33 cellular contexts compared by ENCODE assay signal in the genomic region with DNA sequence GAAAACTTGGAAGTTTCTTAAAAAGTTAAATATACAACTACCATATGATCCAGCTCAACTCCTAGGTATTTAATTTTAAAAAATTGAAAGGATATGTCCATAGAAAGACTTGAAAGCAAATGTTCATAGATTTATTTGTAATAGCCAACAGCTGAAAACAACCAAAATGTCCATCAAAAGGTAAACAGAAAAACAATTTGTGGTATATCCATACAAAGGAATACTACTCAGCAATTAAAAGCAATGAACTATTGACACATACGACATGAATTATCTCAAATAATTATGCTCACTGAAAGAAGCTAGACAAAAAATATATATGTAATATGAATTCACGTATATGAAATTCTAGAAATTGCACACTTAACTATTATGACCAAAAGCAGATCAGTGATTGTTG.
DNase-seq lines count a peak whose midpoint lies in the region; ATAC-seq, FAIRE-seq and TF ChIP-seq lines count a peak whose summit lies in the region.
"Had no signal": no experiment of that assay in that cellular context is flagged by ENCODE, and none has a peak within 500 bp of the region (broad histone marks: within the 10 kb centered on the region; RNA-seq: fewer than 3 reads in every experiment).

No MANE protein-coding gene starts in this region.

- RAD21 ChIA-PET in HCT116 (lab: Charles Lee; ENCODE audit: low non-redundant PET in 1 of 2, low total read pairs in 2 of 2, uncharacterized antibody in 2 of 2, unreplicated experiment in 2 of 2) = no interaction called here

- H2AFZ ChIP-seq in SK-N-SH (ENCODE audit: low read depth) = no peak overlapping the region
- H2AFZ ChIP-seq in HCT116 (ENCODE audit: low read depth, low read length, poor library complexity, severe bottlenecking) = peak overlapping the region; percentile 48

- TF ChIP-seq CTCF in SK-N-SH (IDR thresholded peaks at IDR 0.05) = no peak
- no peak for TF ChIP-seq CTCF in HCT116 (IDR thresholded peaks at IDR 0.05 in 2 of 3, conservative IDR thresholded peaks at IDR 0.05 in 1 of 3; ENCODE audit: borderline replicate concordance in 1 of 3, insufficient read depth in 1 of 3, low read depth in 2 of 3, low read length in 2 of 3)
- no peak for TF ChIP-seq CTCF in pancreas (IDR thresholded peaks at IDR 0.05)

- H3K4me3 ChIP-seq in SK-N-SH (ENCODE audit: low read depth in 2 of 2, low read length in 1 of 2) (no peak overlapping the region), HCT116 (replicated peaks in 1 of 2; ENCODE audit: low read depth in 1 of 2, low read length in 2 of 2) (no peak overlapping the region), pancreas (no peak overlapping the region)
- H3K4me3 ChIP-seq: A549; BLaER1; BLaER1 treated with 17β-estradiol and CSF1 and Interleukin-3, amounts not matched to agents 10 nM and 100 nM had no signal

- no peaks in the 10 kb centered on the region for H3K79me2 ChIP-seq in SK-N-SH (ENCODE audit: insufficient read depth)
- no peaks in the 10 kb centered on the region for H3K79me2 ChIP-seq in HCT116 (ENCODE audit: insufficient read depth, low read length)

- no peaks in the 10 kb centered on the region for H3K9me2 ChIP-seq in SK-N-SH
- no peaks in the 10 kb centered on the region for H3K9me2 ChIP-seq in HCT116 (ENCODE audit: insufficient read depth)

- no peak overlapping the region for H3K9ac ChIP-seq in SK-N-SH
- H3K9ac ChIP-seq in HCT116 (ENCODE audit: low read length) = no peak overlapping the region
- H3K9ac ChIP-seq: BLaER1; BLaER1 treated with 17β-estradiol and CSF1 and Interleukin-3, amounts not matched to agents 10 nM and 100 nM had no signal

- H4K20me1 ChIP-seq in SK-N-SH (ENCODE audit: insufficient read depth) (no peaks in the 10 kb centered on the region), HCT116 (ENCODE audit: insufficient read depth) (no peaks in the 10 kb centered on the region)
- H4K20me1 ChIP-seq: BLaER1; BLaER1 treated with 17β-estradiol and CSF1 and Interleukin-3, amounts not matched to agents 10 nM and 100 nM had no signal

- H3K4me2 ChIP-seq in SK-N-SH = no peak overlapping the region
- H3K4me2 ChIP-seq in HCT116 (ENCODE audit: low read length) = no peak overlapping the region
- H3K4me2 ChIP-seq: A549; BLaER1; BLaER1 treated with 17β-estradiol and CSF1 and Interleukin-3, amounts not matched to agents 10 nM and 100 nM had no signal

- TF ChIP-seq POLR2A in HCT116 (IDR thresholded peaks at IDR 0.05; ENCODE audit: borderline replicate concordance, extremely low read depth, insufficient read depth, insufficient read length) = no peak

- WGBS in SK-N-SH (ENCODE audit: low lambda C conversion rate) = 95% methylated on average over 2 of the region's 2 CpGs
- 81 to 92% methylated on average over 2 of the region's 2 CpGs for WGBS in pancreas, 2 donors

- H3K27ac ChIP-seq in SK-N-SH (ENCODE audit: low read depth in 2 of 2, low read length in 1 of 2) (no peak overlapping the region), HCT116 (ENCODE audit: low read depth, low read length) (no peak overlapping the region), pancreas (no peak overlapping the region)
- H3K27ac ChIP-seq: 22Rv1; A549; BLaER1; BLaER1 treated with 17β-estradiol and CSF1 and Interleukin-3, amounts not matched to agents 10 nM and 100 nM; C4-2B had no signal

- H3K9me3 ChIP-seq in SK-N-SH (0 out of 2 replicates have a peak, but pooled peaks cover 4% of the 10 kb centered on the region), HCT116 (ENCODE audit: control insufficient read depth in 1 of 2, insufficient read depth in 1 of 2, low read depth in 1 of 2, low read length in 2 of 2) (no peaks in the 10 kb centered on the region), pancreas (no peaks in the 10 kb centered on the region)
- H3K9me3 ChIP-seq: BE2C; BLaER1; BLaER1 treated with 17β-estradiol and CSF1 and Interleukin-3, amounts not matched to agents 10 nM and 100 nM; Caco-2 had no signal

- H3K4me1 ChIP-seq in SK-N-SH (ENCODE audit: control insufficient read depth in 1 of 2, insufficient read depth in 2 of 2, low read depth in 1 of 2, low read length in 1 of 2) = no peaks in the 10 kb centered on the region
- H3K4me1 ChIP-seq in HCT116 (ENCODE audit: control insufficient read depth in 1 of 2, insufficient read depth in 2 of 2, low read length in 2 of 2) = no peaks in the 10 kb centered on the region
- no peaks in the 10 kb centered on the region for H3K4me1 ChIP-seq in pancreas
- H3K4me1 ChIP-seq: A549; BE2C; BLaER1; BLaER1 treated with 17β-estradiol and CSF1 and Interleukin-3, amounts not matched to agents 10 nM and 100 nM; Caco-2 had no signal

- CTCF ChIA-PET in SK-N-SH (lab: Yijun Ruan, JAX) = no interaction called here
- CTCF ChIA-PET in HCT116 (lab: Charles Lee) = no interaction called here

- no peaks in the 10 kb centered on the region for H3F3A ChIP-seq in SK-N-SH (replicated peaks; ENCODE audit: insufficient read depth)

- no TSS peak for BruUV-seq in HCT116 (replicated peaks; lab: Mats Ljungman, UMichigan)

- ATAC-seq in SK-N-SH treated with all-trans-retinoic acid at 6 μM for 48 hours (no peak), HCT116 (no peak), pancreas (no peak), HG03108 (IDR thresholded peaks at IDR 0.05; ENCODE audit: unreplicated experiment) (no peak)
- ATAC-seq: A549; CD8-positive, alpha-beta T cell had no signal

- POLR2A ChIA-PET in SK-N-SH (lab: Yijun Ruan, JAX) = no interaction called here
- POLR2A ChIA-PET in HCT116 (lab: Charles Lee) = no interaction called here

- H3K27me3 ChIP-seq in SK-N-SH (ENCODE audit: insufficient read depth) (no peaks in the 10 kb centered on the region), HCT116 (ENCODE audit: insufficient read depth, low read length) (no peaks in the 10 kb centered on the region), pancreas (no peaks in the 10 kb centered on the region)
- H3K27me3 ChIP-seq: BE2C; BLaER1; BLaER1 treated with 17β-estradiol and CSF1 and Interleukin-3, amounts not matched to agents 10 nM and 100 nM had no signal

- peak; percentile 20 for FAIRE-seq in pancreas (lab: Jason Lieb, UNC)
- FAIRE-seq: A204.1, A549, D721Med had no signal

- intact Hi-C loops in HCT116 (cut with micrococcal nuclease) (no loop called here), pancreas (cut with DNase I) (no loop called here)

- TF ChIP-seq EP300 in SK-N-SH (IDR thresholded peaks at IDR 0.05; ENCODE audit: borderline replicate concordance in 1 of 2, low read depth in 1 of 2, low read length in 1 of 2) = no peak

- no peaks in the 10 kb centered on the region for H3K36me3 ChIP-seq in SK-N-SH (replicated peaks in 1 of 2; ENCODE audit: control insufficient read depth in 1 of 2, insufficient read depth in 2 of 2, low read length in 1 of 2)
- H3K36me3 ChIP-seq in HCT116 (ENCODE audit: control insufficient read depth in 1 of 2, insufficient read depth in 2 of 2, low read length in 2 of 2) = no peaks in the 10 kb centered on the region
- no peaks in the 10 kb centered on the region for H3K36me3 ChIP-seq in pancreas
- H3K36me3 ChIP-seq: BE2C; BLaER1; BLaER1 treated with 17β-estradiol and CSF1 and Interleukin-3, amounts not matched to agents 10 nM and 100 nM had no signal

- TF ChIP-seq RAD21 in SK-N-SH (IDR thresholded peaks at IDR 0.05; ENCODE audit: low read length) (no peak), HCT116 (IDR thresholded peaks at IDR 0.05; ENCODE audit: low read depth) (no peak)

- no peak for DNase-seq in SK-N-SH
- no peak for DNase-seq in HCT116 (ENCODE audit: low read depth, low spot score)
- DNase-seq in pancreas = no peak
- DNase-seq in activated gamma-delta T cell treated with Interleukin-2 at 50 U/mL for 16 hours = no peak
- DNase-seq: 8988T; ACHN; AML-193; BE2C; C1 segment of cervical spinal cord; Caco-2; Calu3; CD4-positive, alpha-beta memory T cell; CD4-positive, alpha-beta T cell; CD4-positive, CD25-positive, alpha-beta regulatory T cell; CD8-positive, alpha-beta memory T cell; CD8-positive, alpha-beta T cell; COR-L47; DMS 273 treated with DMSO at 0.1 percent for 48 hours; DMS153; DMS53; DMS79; DMS79 treated with DMSO at 0.1 percent for 48 hours; DND-41; EL had no signal

TF ChIP-seq in SK-N-SH treated with all-trans-retinoic acid at 6 μM for 48 hours, 23 proteins besides CTCF, POLR2A, EP300 and RAD21:
- no peak for TF ChIP-seq PPARA (CRISPR knock-in tag; IDR thresholded peaks at IDR 0.05; ENCODE audit: borderline replicate concordance)
- peak; percentile 97 for TF ChIP-seq ZNF8 (CRISPR knock-in tag; IDR thresholded peaks at IDR 0.05)

TF ChIP-seq in SK-N-SH, 30 proteins besides CTCF, POLR2A, EP300 and RAD21 (continues in another document):
- TF ChIP-seq, protein P1, sequence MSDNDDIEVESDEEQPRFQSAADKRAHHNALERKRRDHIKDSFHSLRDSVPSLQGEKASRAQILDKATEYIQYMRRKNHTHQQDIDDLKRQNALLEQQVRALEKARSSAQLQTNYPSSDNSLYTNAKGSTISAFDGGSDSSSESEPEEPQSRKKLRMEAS (IDR thresholded peaks at IDR 0.05; ENCODE audit: low read depth) = no peak
- TF ChIP-seq TEAD4 (IDR thresholded peaks at IDR 0.05; ENCODE audit: borderline replicate concordance, insufficient read depth) = no peak
- no peak for TF ChIP-seq MXI1 (IDR thresholded peaks at IDR 0.05; ENCODE audit: low read depth, low read length)

TF ChIP-seq in HCT116, 20 proteins besides CTCF, POLR2A, EP300 and RAD21:
- TF ChIP-seq EZH2phosphoT487 (IDR thresholded peaks at IDR 0.05; ENCODE audit: borderline replicate concordance) (no peak), CBX3 (IDR thresholded peaks at IDR 0.05; ENCODE audit: low read depth) (no peak)
